12 cellular contexts compared by ENCODE assay signal in genomic region chr5:170269579-170269978, GRCh38. TPM values are rescaled to one million over a fixed set of nuclear protein-coding genes. Genes with fewer than 3 reads are reported as not detected.
DNase-seq lines count a peak whose midpoint lies in the region; ATAC-seq and TF ChIP-seq lines count a peak whose summit lies in the region.
"Had no signal": no experiment of that assay in that cellular context is flagged by ENCODE, and none has a peak within 500 bp of the region (broad histone marks: within the 10 kb centered on the region; RNA-seq: fewer than 3 reads in every experiment).

No MANE protein-coding gene starts in this region.

- CTCF ChIA-PET in activated CD8-positive, alpha-beta T cell treated with anti-CD3 and anti-CD28 coated beads for 36 hours (lab: Charles Lee): interaction anchor here (0.8 to 6.1 kb wide), 10 partner anchors 9 to 135 kb away, joined by 3 to 133 read pairs (median 12); partner anchors contain the start of gene LCP2

- peaks cover 72% of the 10 kb centered on the region for H3K36me3 ChIP-seq in thymus (ENCODE audit: control insufficient read depth, insufficient read depth)

- intact Hi-C loops in activated CD8-positive, alpha-beta T cell treated with anti-CD3 and anti-CD28 coated beads for 36 hours (cut with micrococcal nuclease): loop anchor here (2.0 kb wide), 1 partner anchor 65 kb away; no protein-coding TSS in a partner anchor

- H3K27me3 ChIP-seq in thymus (ENCODE audit: control insufficient read depth, insufficient read depth): no peaks in the 10 kb centered on the region

- TF ChIP-seq CTCF in activated CD8-positive, alpha-beta T cell treated with anti-CD3 and anti-CD28 coated beads for 36 hours (IDR thresholded peaks at IDR 0.05): no peak
- TF ChIP-seq CTCF in coronary artery (IDR thresholded peaks at IDR 0.05): no peak

- peak overlapping the region; percentile 50 for H3K4me3 Mint-ChIP-seq in activated T-cell treated with anti-CD3 and anti-CD28 coated beads, Interleukin-2, amount 50 U/mL, for 24 hours
- H3K4me3 Mint-ChIP-seq in activated CD8-positive, alpha-beta T cell treated with anti-CD3 and anti-CD28 coated beads for 36 hours: peak overlapping the region; percentile 45

- H3K4me3 ChIP-seq in thymus (ENCODE audit: low read length): no peak overlapping the region
- H3K4me3 ChIP-seq in coronary artery: no peak overlapping the region
- H3K4me3 ChIP-seq: SK-N-MC had no signal

- peaks cover 27% of the 10 kb centered on the region for H3K4me1 ChIP-seq in thymus (ENCODE audit: control insufficient read depth, insufficient read depth, low read length)

- 92% methylated on average over 7 of the region's 7 CpGs for WGBS in thymus

- H3K9me3 ChIP-seq in thymus (ENCODE audit: control insufficient read depth): no peaks in the 10 kb centered on the region

- ATAC-seq in activated CD8-positive, alpha-beta T cell treated with anti-CD3 and anti-CD28 coated beads for 36 hours: peak; percentile 67

- H3K27ac ChIP-seq in thymus (ENCODE audit: low read depth) (peak overlapping the region; percentile 56), coronary artery (peak overlapping the region in 1 of 2 donors; percentile 83)
- H3K27ac ChIP-seq: SK-N-MC had no signal

- no peaks in the 10 kb centered on the region for H3K27me3 Mint-ChIP-seq in activated T-cell treated with anti-CD3 and anti-CD28 coated beads, Interleukin-2, amount 50 U/mL, for 24 hours
- no peaks in the 10 kb centered on the region for H3K27me3 Mint-ChIP-seq in activated CD8-positive, alpha-beta T cell treated with anti-CD3 and anti-CD28 coated beads for 36 hours

- POLR2A ChIA-PET in activated CD8-positive, alpha-beta T cell treated with anti-CD3 and anti-CD28 coated beads for 36 hours (lab: Charles Lee): interaction anchor here (0.7 to 7.0 kb wide), 10 partner anchors 10 to 76 kb away, joined by 3 to 150 read pairs (median 5); partner anchors contain the start of gene LCP2

- peaks cover 100% of the 10 kb centered on the region for H3K36me3 Mint-ChIP-seq in activated T-cell treated with anti-CD3 and anti-CD28 coated beads, Interleukin-2, amount 50 U/mL, for 24 hours (ENCODE audit: low read depth)
- H3K36me3 Mint-ChIP-seq in activated CD8-positive, alpha-beta T cell treated with anti-CD3 and anti-CD28 coated beads for 36 hours (ENCODE audit: low read depth): peaks cover 93% of the 10 kb centered on the region

- no peaks in the 10 kb centered on the region for H3K9me3 Mint-ChIP-seq in activated T-cell treated with anti-CD3 and anti-CD28 coated beads, Interleukin-2, amount 50 U/mL, for 24 hours
- H3K9me3 Mint-ChIP-seq in activated CD8-positive, alpha-beta T cell treated with anti-CD3 and anti-CD28 coated beads for 36 hours: no peaks in the 10 kb centered on the region

- peak overlapping the region; percentile 95 for H3K27ac Mint-ChIP-seq in activated T-cell treated with anti-CD3 and anti-CD28 coated beads, Interleukin-2, amount 50 U/mL, for 24 hours
- H3K27ac Mint-ChIP-seq in activated CD8-positive, alpha-beta T cell treated with anti-CD3 and anti-CD28 coated beads for 36 hours: peak overlapping the region; percentile 93

- peaks cover 95% of the 10 kb centered on the region for H3K4me1 Mint-ChIP-seq in activated T-cell treated with anti-CD3 and anti-CD28 coated beads, Interleukin-2, amount 50 U/mL, for 24 hours (ENCODE audit: low read depth)
- peaks cover 94% of the 10 kb centered on the region for H3K4me1 Mint-ChIP-seq in activated CD8-positive, alpha-beta T cell treated with anti-CD3 and anti-CD28 coated beads for 36 hours (ENCODE audit: low read depth)

- no peak for DNase-seq in activated T-cell treated with anti-CD3 and anti-CD28 coated beads, Interleukin-2, amount 50 U/mL, for 24 hours
- DNase-seq in activated T-cell treated with anti-CD3 and anti-CD28 coated beads, Interleukin-2, amount 50 U/mL, for 1 hour: no peak
- peak; percentile 86 for DNase-seq in activated CD8-positive, alpha-beta T cell treated with anti-CD3 and anti-CD28 coated beads for 36 hours
- DNase-seq in kidney tubule cell (ENCODE audit: low spot score): peak; percentile 5
- DNase-seq in ureter (ENCODE audit: low spot score): no peak
- no peak for DNase-seq in coronary artery (ENCODE audit: low spot score)
- DNase-seq in A172 (ENCODE audit: low spot score): no peak
- DNase-seq: aorta, NCI-H146 had no signal

RNA-seq across cellular contexts. Expression of gene LCP2, which starts 28.0 kb away (rescaled TPM):
- 100 to 1,000 TPM; 243 to 259 TPM for total RNA-seq in activated CD8-positive, alpha-beta T cell treated with anti-CD3 and anti-CD28 coated beads for 36 hours
- polyA plus RNA-seq in thymus: 131 TPM
- 21.7 TPM for total RNA-seq in ureter
- not detected in 2 replicates for total RNA-seq in A172 (2014; rRNA removed; shearing (Covaris generic))

RNA-seq across cellular contexts. Expression of gene C5orf58, which starts 36.8 kb away (rescaled TPM):
- total RNA-seq in activated CD8-positive, alpha-beta T cell treated with anti-CD3 and anti-CD28 coated beads for 36 hours: not detected
- 0.48 TPM for polyA plus RNA-seq in thymus
- total RNA-seq in ureter: not detected
- not detected in 2 replicates for total RNA-seq in A172 (2014; rRNA removed; shearing (Covaris generic))
- total RNA-seq: aorta, mesenteric fat pad had no signal
- polyA plus RNA-seq: aorta had no signal

Comparison
In these comparisons a context has a peak if more than half of its experiments do, and no peak if none do; other contexts are left out.
1. DNase-seq: peak in activated CD8-positive, alpha-beta T cell treated with anti-CD3 and anti-CD28 coated beads for 36 hours (single experiment) and kidney tubule cell (single experiment); none in activated T-cell treated with anti-CD3 and anti-CD28 coated beads, Interleukin-2, amount 50 U/mL, for 24 hours (single experiment), activated T-cell treated with anti-CD3 and anti-CD28 coated beads, Interleukin-2, amount 50 U/mL, for 1 hour (single experiment), ureter (single experiment), coronary artery (single experiment) and A172 (single experiment).
2. RNA of gene LCP2, which starts 28.0 kb away (total RNA-seq): 243 to 259 TPM in activated CD8-positive, alpha-beta T cell treated with anti-CD3 and anti-CD28 coated beads for 36 hours and 21.7 TPM in ureter (single experiment); not detected in A172; every median in the first group is over 10 times any median in the second.